Comparison of ENCODE assay signal across 29 cellular contexts in genomic region chr13:113096052-113096744, GRCh38. TPM values are rescaled to one million over a fixed set of nuclear protein-coding genes. Genes with fewer than 3 reads are reported as not detected.
"Had no signal": no experiment of that assay in that cellular context is flagged by ENCODE, and none has a peak within 500 bp of the region (broad histone marks: within the 10 kb centered on the region; RNA-seq: fewer than 3 reads in every experiment).

No MANE protein-coding gene starts in this region.

- H3K27me3 Mint-ChIP-seq: activated CD4-positive, alpha-beta T cell treated with anti-CD3 and anti-CD28 coated beads for 36 hours; activated CD8-positive, alpha-beta memory T cell treated with anti-CD3 and anti-CD28 coated beads, Interleukin-2, amount 10 ng/mL, durations not matched to agents 7 days and 5 days; activated naive CD8-positive, alpha-beta T cell; central memory CD8-positive, alpha-beta T cell; naive B cell had no signal

- H3K4me1 Mint-ChIP-seq: activated CD4-positive, alpha-beta T cell treated with anti-CD3 and anti-CD28 coated beads for 36 hours; activated CD8-positive, alpha-beta memory T cell treated with anti-CD3 and anti-CD28 coated beads, Interleukin-2, amount 10 ng/mL, durations not matched to agents 7 days and 5 days; central memory CD8-positive, alpha-beta T cell; naive B cell had no signal

- FAIRE-seq: bronchial epithelial cell, colon had no signal

- H3K36me3 Mint-ChIP-seq: activated CD8-positive, alpha-beta memory T cell treated with anti-CD3 and anti-CD28 coated beads, Interleukin-2, amount 10 ng/mL, durations not matched to agents 7 days and 5 days; activated naive CD8-positive, alpha-beta T cell; mesothelial cell of epicardium had no signal

- H3K9me3 Mint-ChIP-seq: activated T-helper 2 cell treated with anti-CD3 and anti-CD28 coated beads, Interferon-gamma antibody, Interleukin-2, Interleukin-4, amounts not matched to agents 10 μg/mL and 5 μg/mL and 100 μg/mL, durations not matched to agents 14 hours and 24 hours and 36 hours; central memory CD8-positive, alpha-beta T cell; mesothelial cell of epicardium; naive B cell; nephron progenitor cell; type B pancreatic cell had no signal

- H3K27ac Mint-ChIP-seq: activated CD4-positive, alpha-beta T cell treated with anti-CD3 and anti-CD28 coated beads for 36 hours; activated CD8-positive, alpha-beta memory T cell treated with anti-CD3 and anti-CD28 coated beads, Interleukin-2, amount 10 ng/mL, durations not matched to agents 7 days and 5 days; activated CD8-positive, alpha-beta T cell treated with anti-CD3 and anti-CD28 coated beads, Interleukin-2, amount 10 ng/mL, durations not matched to agents 7 days and 5 days; activated naive CD8-positive, alpha-beta T cell; activated T-helper 2 cell treated with anti-CD3 and anti-CD28 coated beads, Interferon-gamma antibody, Interleukin-2, Interleukin-4, amounts not matched to agents 10 μg/mL and 5 μg/mL and 100 μg/mL, durations not matched to agents 14 hours and 24 hours and 36 hours; mesothelial cell of epicardium; naive B cell; nephron progenitor cell; type B pancreatic cell had no signal

- H3K4me1 ChIP-seq: esophagus muscularis mucosa, foreskin keratinocyte, heart right ventricle, parathyroid adenoma had no signal

- H3K4me3 ChIP-seq: esophagus muscularis mucosa, heart right ventricle, psoas muscle, smooth muscle cell, thoracic aorta had no signal

- ATAC-seq: activated CD4-positive, alpha-beta T cell treated with anti-CD3 and anti-CD28 coated beads for 36 hours; activated CD8-positive, alpha-beta memory T cell treated with anti-CD3 and anti-CD28 coated beads, Interleukin-2, amount 10 ng/mL, durations not matched to agents 7 days and 5 days; activated CD8-positive, alpha-beta T cell treated with anti-CD3 and anti-CD28 coated beads, Interleukin-2, amount 10 ng/mL, durations not matched to agents 7 days and 5 days; foreskin keratinocyte had no signal

- H3K9me3 ChIP-seq: esophagus muscularis mucosa, heart right ventricle, psoas muscle, thoracic aorta had no signal

- DNase-seq: activated CD4-positive, alpha-beta T cell treated with anti-CD3 and anti-CD28 coated beads for 36 hours; activated CD4-positive, CD25-positive, alpha-beta regulatory T cell; activated CD8-positive, alpha-beta memory T cell treated with anti-CD3 and anti-CD28 coated beads, Interleukin-2, amount 10 ng/mL, durations not matched to agents 7 days and 5 days; activated CD8-positive, alpha-beta T cell treated with anti-CD3 and anti-CD28 coated beads, Interleukin-2, amount 10 ng/mL, durations not matched to agents 7 days and 5 days; activated T-cell treated with anti-CD3 and anti-CD28 coated beads, Interleukin-2, amount 50 U/mL, for 48 hours; anterior cingulate cortex; dermis blood vessel endothelial cell; effector CD4-positive, alpha-beta T cell; foreskin keratinocyte; heart right ventricle; naive B cell; nephron progenitor cell; nucleus accumbens; stimulated activated CD4-positive, alpha-beta T cell treated with anti-CD3 and anti-CD28 coated beads, Interleukin-1b, Interleukin-23, amount 100 ng/mL, for 48 hours; stimulated activated naive CD4-positive, alpha-beta T cell had no signal

- H3K4me3 Mint-ChIP-seq: activated CD4-positive, alpha-beta T cell treated with anti-CD3 and anti-CD28 coated beads for 36 hours; activated CD8-positive, alpha-beta memory T cell treated with anti-CD3 and anti-CD28 coated beads, Interleukin-2, amount 10 ng/mL, durations not matched to agents 7 days and 5 days; activated CD8-positive, alpha-beta T cell treated with anti-CD3 and anti-CD28 coated beads, Interleukin-2, amount 10 ng/mL, durations not matched to agents 7 days and 5 days; activated naive CD8-positive, alpha-beta T cell; central memory CD8-positive, alpha-beta T cell; mesothelial cell of epicardium; nephron progenitor cell; type B pancreatic cell had no signal

- H3K36me3 ChIP-seq: thoracic aorta had no signal

RNA-seq across cellular contexts. Expression of gene F7, which starts 9.4 kb away (rescaled TPM):
- total RNA-seq: activated CD8-positive, alpha-beta memory T cell treated with anti-CD3 and anti-CD28 coated beads, Interleukin-2, amount 10 ng/mL, durations not matched to agents 7 days and 5 days; activated CD8-positive, alpha-beta T cell treated with anti-CD3 and anti-CD28 coated beads, Interleukin-2, amount 10 ng/mL, durations not matched to agents 7 days and 5 days; activated T-helper 2 cell treated with anti-CD3 and anti-CD28 coated beads, Interferon-gamma antibody, Interleukin-2, Interleukin-4, amounts not matched to agents 10 μg/mL and 5 μg/mL and 100 μg/mL, durations not matched to agents 14 hours and 24 hours and 36 hours; bronchial epithelial cell; dermis blood vessel endothelial cell; foreskin keratinocyte; glomerular endothelial cell; T-helper 1 cell treated with Interleukin-12 subunit alpha and Interleukin-12 subunit beta and Interleukin-4 antibody, amounts not matched to agents 30 ng/mL and 1 ng/mL, for 36 hours; thoracic aorta had no signal
- polyA plus RNA-seq: foreskin keratinocyte had no signal

RNA-seq across cellular contexts. Expression of gene F10, which starts 26.4 kb away (rescaled TPM):
- total RNA-seq: activated CD4-positive, alpha-beta T cell treated with anti-CD3 and anti-CD28 coated beads for 36 hours; activated CD8-positive, alpha-beta memory T cell treated with anti-CD3 and anti-CD28 coated beads, Interleukin-2, amount 10 ng/mL, durations not matched to agents 7 days and 5 days; activated CD8-positive, alpha-beta T cell treated with anti-CD3 and anti-CD28 coated beads, Interleukin-2, amount 10 ng/mL, durations not matched to agents 7 days and 5 days; activated T-helper 2 cell treated with anti-CD3 and anti-CD28 coated beads, Interferon-gamma antibody, Interleukin-2, Interleukin-4, amounts not matched to agents 10 μg/mL and 5 μg/mL and 100 μg/mL, durations not matched to agents 14 hours and 24 hours and 36 hours; dermis blood vessel endothelial cell; foreskin keratinocyte; glomerular endothelial cell; T-helper 1 cell treated with Interleukin-12 subunit alpha and Interleukin-12 subunit beta and Interleukin-4 antibody, amounts not matched to agents 30 ng/mL and 1 ng/mL, for 36 hours had no signal
- polyA plus RNA-seq: foreskin keratinocyte had no signal
